8 cellular contexts compared by ENCODE assay signal in genomic region chr1:154999651-155000474, GRCh38. TPM values are rescaled to one million over a fixed set of nuclear protein-coding genes. Genes with fewer than 3 reads are reported as not detected.
DNase-seq lines count a peak whose midpoint lies in the region; ATAC-seq and TF ChIP-seq lines count a peak whose summit lies in the region.

No MANE protein-coding gene starts in this region.

- DNase-seq in AG09309 (ENCODE audit: low read depth) = no peak
- DNase-seq in GM20000 (ENCODE audit: low spot score) = peak; percentile 82
- DNase-seq in SJSA1 (ENCODE audit: low read depth in 1 of 2, low spot score in 2 of 2) = no peak
- no peak for DNase-seq in central memory CD8-positive, alpha-beta T cell (ENCODE audit: low spot score in 2 of 2)
- peak; percentile 85 for DNase-seq in mesendoderm
- peak in 1 of 2 donors; percentile 68 for DNase-seq in suprapubic skin (ENCODE audit: low spot score in 2 of 2)
- no peak for DNase-seq in D341Med (ENCODE audit: low spot score)

- peak overlapping the region; percentile 88 for H3K4me3 ChIP-seq in AG09309 (ENCODE audit: control insufficient read depth, low read depth, low read length)
- peak overlapping the region; percentile 47 for H3K4me3 ChIP-seq in SJSA1
- peak overlapping the region; percentile 10 for H3K4me3 ChIP-seq in mesendoderm (ENCODE audit: low read length)
- peak overlapping the region; percentile 97 for H3K4me3 ChIP-seq in suprapubic skin

- peak overlapping the region; percentile 54 for H3K27ac Mint-ChIP-seq in central memory CD8-positive, alpha-beta T cell (ENCODE audit: low read depth)

- no peaks in the 10 kb centered on the region for H3K9me3 Mint-ChIP-seq in central memory CD8-positive, alpha-beta T cell

- H2BK5ac ChIP-seq in mesendoderm (ENCODE audit: low read length) = peak overlapping the region; percentile 60

- peaks cover 9% of the 10 kb centered on the region for H3K36me3 Mint-ChIP-seq in central memory CD8-positive, alpha-beta T cell (ENCODE audit: insufficient read depth)

- no peak for ATAC-seq in central memory CD8-positive, alpha-beta T cell (replicated peaks; ENCODE audit: extremely low read depth, poor library complexity, severe bottlenecking)
- no peak for ATAC-seq in GM18868 (IDR thresholded peaks at IDR 0.05; ENCODE audit: unreplicated experiment)

- H3K4me1 Mint-ChIP-seq in central memory CD8-positive, alpha-beta T cell = peaks cover 40% of the 10 kb centered on the region

- no peaks in the 10 kb centered on the region for H3K27me3 Mint-ChIP-seq in central memory CD8-positive, alpha-beta T cell

- TF ChIP-seq CTCF in AG09309 (IDR thresholded peaks at IDR 0.05; ENCODE audit: control insufficient read depth, insufficient read depth, low read depth, low read length, missing control alignments) = peak; percentile 1
- TF ChIP-seq CTCF in GM20000 (IDR thresholded peaks at IDR 0.05; ENCODE audit: extremely low read depth, missing control alignments) = no peak
- no peak for TF ChIP-seq CTCF in suprapubic skin (IDR thresholded peaks at IDR 0.05)

- peaks cover 13% of the 10 kb centered on the region for H3K79me2 ChIP-seq in mesendoderm (ENCODE audit: control insufficient read depth, insufficient read depth, low read length)

- no peak overlapping the region for H3K27ac ChIP-seq in SJSA1
- H3K27ac ChIP-seq in mesendoderm (ENCODE audit: low read depth, low read length) = peak overlapping the region; percentile 74
- peak overlapping the region; percentile 96 for H3K27ac ChIP-seq in suprapubic skin

- H3K23ac ChIP-seq in mesendoderm (ENCODE audit: low read length) = no peak overlapping the region

- peak overlapping the region; percentile 71 for H3K4ac ChIP-seq in mesendoderm (ENCODE audit: low read depth, low read length)

- H4K8ac ChIP-seq in mesendoderm (ENCODE audit: low read depth, low read length) = no peak overlapping the region

- H3K4me2 ChIP-seq in mesendoderm (ENCODE audit: low read length) = peak overlapping the region; percentile 55

- TF ChIP-seq EP300 in suprapubic skin (IDR thresholded peaks at IDR 0.05) = no peak

- H2BK15ac ChIP-seq in mesendoderm (replicated peaks; ENCODE audit: low read depth) = no peak overlapping the region

- peak overlapping the region; percentile 94 for H3K4me3 Mint-ChIP-seq in central memory CD8-positive, alpha-beta T cell

- H2BK120ac ChIP-seq in mesendoderm (ENCODE audit: low read depth, low read length) = peak overlapping the region; percentile 68

- H3K18ac ChIP-seq in mesendoderm (ENCODE audit: low read length) = peak overlapping the region; percentile 95

- H3K9me3 ChIP-seq in SJSA1 (replicated peaks) (no peaks in the 10 kb centered on the region; the same call in 1 of the 2 replicates), suprapubic skin (no peaks in the 10 kb centered on the region)

- H3K79me1 ChIP-seq in mesendoderm (ENCODE audit: low read length) = peaks cover 5% of the 10 kb centered on the region

- peak overlapping the region; percentile 79 for H3K56ac ChIP-seq in mesendoderm (ENCODE audit: low read length)

- H2AK5ac ChIP-seq in mesendoderm (ENCODE audit: low read length) = no peak overlapping the region

- H3K9ac ChIP-seq in mesendoderm (ENCODE audit: low read length) = peak overlapping the region; percentile 84

- no peak overlapping the region for H4K5ac ChIP-seq in mesendoderm (ENCODE audit: low read length)

- H3K27me3 ChIP-seq in SJSA1 (replicated peaks) (no peaks in the 10 kb centered on the region), mesendoderm (ENCODE audit: insufficient read depth, low read length, poor library complexity) (no peaks in the 10 kb centered on the region), suprapubic skin (no peaks in the 10 kb centered on the region)

- no CpG with 5 or more reads among the region's 41 CpGs for WGBS in mesendoderm (ENCODE audit: extremely low coverage, insufficient coverage, low lambda C conversion rate)
- WGBS in suprapubic skin = 2% methylated on average over 33 of the region's 41 CpGs

- H3K36me3 ChIP-seq in SJSA1 (no peaks in the 10 kb centered on the region), mesendoderm (ENCODE audit: control insufficient read depth, insufficient read depth, low read length) (no peaks in the 10 kb centered on the region), suprapubic skin (no peaks in the 10 kb centered on the region)

- H3K4me1 ChIP-seq in SJSA1 (replicated peaks) (peaks cover 29% of the 10 kb centered on the region), mesendoderm (ENCODE audit: control insufficient read depth, low read depth, low read length) (peaks cover 7% of the 10 kb centered on the region), suprapubic skin (peaks cover 44% of the 10 kb centered on the region)

- no peak for TF ChIP-seq POLR2A in suprapubic skin (IDR thresholded peaks at IDR 0.05)

RNA-seq across cellular contexts. Expression of gene ZBTB7B, which starts 2.7 kb away (rescaled TPM):
- 15.3 and 24.5 TPM in 2 replicates for total RNA-seq in SJSA1 (2014; rRNA removed; shearing (Covaris generic))
- 7.4 TPM for polyA plus RNA-seq in mesendoderm (2013, experiment 1 of 2)
- polyA plus RNA-seq in mesendoderm (2013, experiment 2 of 2) = 6.9 TPM
- total RNA-seq in suprapubic skin = 100 to 1,000 TPM; 238 to 243 (median 239) TPM

RNA-seq across cellular contexts. Expression of gene LENEP, which starts 6.5 kb away (rescaled TPM):
- total RNA-seq in SJSA1 (2014; rRNA removed; shearing (Covaris generic)) = not detected in 2 replicates
- polyA plus RNA-seq in mesendoderm (2013, experiment 1 of 2) = 0.28 TPM
- 0.11 TPM for polyA plus RNA-seq in mesendoderm (2013, experiment 2 of 2)
- 1 to 10 TPM in 1 of 4 donors, not detected in 3; 3.0 TPM for total RNA-seq in suprapubic skin

RNA-seq across cellular contexts. Expression of gene FLAD1, which starts 16.7 kb away (rescaled TPM):
- total RNA-seq in SJSA1 (2014; rRNA removed; shearing (Covaris generic)) = 15.4 and 23.7 TPM in 2 replicates
- 74.3 TPM for polyA plus RNA-seq in mesendoderm (2013, experiment 1 of 2)
- 74.9 TPM for polyA plus RNA-seq in mesendoderm (2013, experiment 2 of 2)
- total RNA-seq in suprapubic skin = 10 to 100 TPM; 42.0 to 59.7 (median 52.3) TPM

RNA-seq across cellular contexts. Expression of gene CKS1B, which starts 25.4 kb away (rescaled TPM):
- 290 and 338 TPM in 2 replicates for total RNA-seq in SJSA1 (2014; rRNA removed; shearing (Covaris generic))
- 618 TPM for polyA plus RNA-seq in mesendoderm (2013, experiment 1 of 2)
- polyA plus RNA-seq in mesendoderm (2013, experiment 2 of 2) = 617 TPM
- 10 to 100 TPM; 37.8 to 55.4 (median 49.7) TPM for total RNA-seq in suprapubic skin

RNA-seq across cellular contexts. Expression of gene SHC1, which starts 29.3 kb away (rescaled TPM):
- 101 and 155 TPM in 2 replicates for total RNA-seq in SJSA1 (2014; rRNA removed; shearing (Covaris generic))
- 191 TPM for polyA plus RNA-seq in mesendoderm (2013, experiment 1 of 2)
- polyA plus RNA-seq in mesendoderm (2013, experiment 2 of 2) = 190 TPM
- 100 to 1,000 TPM in 1 of 4 donors, 10 to 100 TPM in 3; 54.5 to 102 (median 69.5) TPM for total RNA-seq in suprapubic skin

Comparison
In these comparisons a context has a peak if more than half of its experiments do, and no peak if none do; other contexts are left out.
1. DNase-seq: peak in GM20000 (single experiment) and mesendoderm (single experiment); none in AG09309 (single experiment), SJSA1 (0 of 2), central memory CD8-positive, alpha-beta T cell (0 of 2) and D341Med (single experiment).
2. H3K4me3 ChIP-seq: peak in every context shown above with its lines; median percentile 97 in suprapubic skin; 88 in AG09309; 47 in SJSA1; 10 in mesendoderm.